In the genomic region with DNA sequence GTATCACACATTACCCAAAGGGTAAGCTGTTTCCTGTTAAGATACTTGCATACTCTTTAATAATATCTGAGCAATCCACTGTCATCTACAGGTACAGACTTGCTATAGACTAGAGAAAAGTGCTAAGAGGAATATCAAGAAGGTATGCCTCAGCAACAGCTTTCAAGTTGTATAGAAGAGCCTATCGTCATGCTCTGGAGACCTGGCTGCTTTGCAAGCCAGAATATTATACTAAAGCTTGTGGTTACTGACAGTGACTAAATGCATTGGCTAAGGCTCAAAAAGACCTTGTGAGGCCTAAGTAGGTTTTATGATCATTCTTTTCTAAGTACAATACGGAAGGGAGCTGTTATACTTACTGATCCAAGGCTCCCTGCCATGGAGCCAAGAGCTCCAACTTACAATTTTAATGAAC, we compare ENCODE assay signal across 8 cellular contexts. TPM values are rescaled to one million over a fixed set of nuclear protein-coding genes. Genes with fewer than 3 reads are reported as not detected.
A peak's percentile ranks its signal among the peaks of the same experiment; 100 is the strongest.
DNase-seq lines count a peak whose midpoint lies in the region; ATAC-seq and TF ChIP-seq lines count a peak whose summit lies in the region.

No MANE protein-coding gene starts in this region.

- TF ChIP-seq CTCF in WTC11 (IDR thresholded peaks at IDR 0.05): no peak

- no peaks in the 10 kb centered on the region for H3K27me3 Mint-ChIP-seq in WTC11 (ENCODE audit: low read depth)

- ATAC-seq in HG02610 (IDR thresholded peaks at IDR 0.05; ENCODE audit: unreplicated experiment) (peak; percentile 99), WTC11 (no peak)

- peaks cover 6% of the 10 kb centered on the region; the same call in 1 of the 2 replicates for H3K4me1 Mint-ChIP-seq in WTC11

- CTCF ChIA-PET in WTC11 (lab: Charles Lee): interaction anchor here (0.6 to 1.8 kb wide), 2 partner anchors 28 to 96 kb away, joined by 5 to 6 read pairs; a partner anchor contains a TSS

- DNase-seq in SIG-M5 treated with dmso at 0.1 percent for 504 hours (lab: John Stamatoyannopoulos, UW; ENCODE audit: unreplicated experiment) (peak; percentile 43), SIG-M5 (lab: John Stamatoyannopoulos, UW) (no peak), NAMALWA (ENCODE audit: low spot score) (peak; percentile 69), stromal cell of bone marrow (ENCODE audit: low read depth) (peak; percentile 77), DMS114 treated with DMSO at 0.1 percent for 48 hours (lab: John Stamatoyannopoulos, UW; ENCODE audit: unreplicated experiment) (no peak), WTC11 (ENCODE audit: low spot score) (no peak)
- peak; percentile 1 for DNase-seq in central memory CD4-positive, alpha-beta T cell

- peaks cover 7% of the 10 kb centered on the region for H3K36me3 Mint-ChIP-seq in WTC11

- H3K9me3 Mint-ChIP-seq in WTC11: no peaks in the 10 kb centered on the region

- H3K4me3 Mint-ChIP-seq in WTC11: no peak overlapping the region

- H3K27ac Mint-ChIP-seq in WTC11: no peak overlapping the region

- POLR2A ChIA-PET in WTC11 (lab: Charles Lee): interaction anchor here (0.6 kb wide), 1 partner anchor 17 kb away, joined by 3 read pairs; no protein-coding TSS in a partner anchor

TF ChIP-seq in WTC11, 78 proteins besides CTCF, POLR2A, EP300 and RAD21:
- TF ChIP-seq EMX1 (CRISPR knock-in tag; IDR thresholded peaks at IDR 0.05): no peak
- no peak for TF ChIP-seq SMAD3 (CRISPR knock-in tag; IDR thresholded peaks at IDR 0.05; ENCODE audit: borderline replicate concordance)
- no peak for TF ChIP-seq ETV6 (CRISPR knock-in tag; IDR thresholded peaks at IDR 0.05)
- no peak for TF ChIP-seq ZNF396 (CRISPR knock-in tag; IDR thresholded peaks at IDR 0.05; ENCODE audit: borderline replicate concordance)
- TF ChIP-seq ZNF423 (CRISPR knock-in tag; IDR thresholded peaks at IDR 0.05): no peak
- TF ChIP-seq FOXJ3 (CRISPR knock-in tag; IDR thresholded peaks at IDR 0.05; ENCODE audit: borderline replicate concordance): no peak
- TF ChIP-seq FOXP1 (CRISPR knock-in tag; IDR thresholded peaks at IDR 0.05; ENCODE audit: borderline replicate concordance): no peak
- TF ChIP-seq, protein P1, sequence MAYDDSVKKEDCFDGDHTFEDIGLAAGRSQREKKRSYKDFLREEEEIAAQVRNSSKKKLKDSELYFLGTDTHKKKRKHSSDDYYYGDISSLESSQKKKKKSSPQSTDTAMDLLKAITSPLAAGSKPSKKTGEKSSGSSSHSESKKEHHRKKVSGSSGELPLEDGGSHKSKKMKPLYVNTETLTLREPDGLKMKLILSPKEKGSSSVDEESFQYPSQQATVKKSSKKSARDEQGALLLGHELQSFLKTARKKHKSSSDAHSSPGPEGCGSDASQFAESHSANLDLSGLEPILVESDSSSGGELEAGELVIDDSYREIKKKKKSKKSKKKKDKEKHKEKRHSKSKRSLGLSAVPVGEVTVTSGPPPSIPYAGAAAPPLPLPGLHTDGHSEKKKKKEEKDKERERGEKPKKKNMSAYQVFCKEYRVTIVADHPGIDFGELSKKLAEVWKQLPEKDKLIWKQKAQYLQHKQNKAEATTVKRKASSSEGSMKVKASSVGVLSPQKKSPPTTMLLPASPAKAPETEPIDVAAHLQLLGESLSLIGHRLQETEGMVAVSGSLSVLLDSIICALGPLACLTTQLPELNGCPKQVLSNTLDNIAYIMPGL (CRISPR knock-in tag; IDR thresholded peaks at IDR 0.05): no peak

RNA-seq across cellular contexts. Expression of a gene that starts 11.3 kb away (rescaled TPM):
- total RNA-seq in WTC11 (2021): 28.8 to 33.8 TPM (median 31.2 TPM) in 3 replicates

Comparison
In these comparisons a context has a peak if more than half of its experiments do, and no peak if none do; other contexts are left out.
1. DNase-seq: peak in SIG-M5 treated with dmso at 0.1 percent for 504 hours (single experiment), NAMALWA (single experiment), central memory CD4-positive, alpha-beta T cell (single experiment) and stromal cell of bone marrow (single experiment); none in SIG-M5 (single experiment), DMS114 treated with DMSO at 0.1 percent for 48 hours (single experiment) and WTC11 (single experiment).